ENCODE assay signal across 8 cellular contexts in the genomic region with DNA sequence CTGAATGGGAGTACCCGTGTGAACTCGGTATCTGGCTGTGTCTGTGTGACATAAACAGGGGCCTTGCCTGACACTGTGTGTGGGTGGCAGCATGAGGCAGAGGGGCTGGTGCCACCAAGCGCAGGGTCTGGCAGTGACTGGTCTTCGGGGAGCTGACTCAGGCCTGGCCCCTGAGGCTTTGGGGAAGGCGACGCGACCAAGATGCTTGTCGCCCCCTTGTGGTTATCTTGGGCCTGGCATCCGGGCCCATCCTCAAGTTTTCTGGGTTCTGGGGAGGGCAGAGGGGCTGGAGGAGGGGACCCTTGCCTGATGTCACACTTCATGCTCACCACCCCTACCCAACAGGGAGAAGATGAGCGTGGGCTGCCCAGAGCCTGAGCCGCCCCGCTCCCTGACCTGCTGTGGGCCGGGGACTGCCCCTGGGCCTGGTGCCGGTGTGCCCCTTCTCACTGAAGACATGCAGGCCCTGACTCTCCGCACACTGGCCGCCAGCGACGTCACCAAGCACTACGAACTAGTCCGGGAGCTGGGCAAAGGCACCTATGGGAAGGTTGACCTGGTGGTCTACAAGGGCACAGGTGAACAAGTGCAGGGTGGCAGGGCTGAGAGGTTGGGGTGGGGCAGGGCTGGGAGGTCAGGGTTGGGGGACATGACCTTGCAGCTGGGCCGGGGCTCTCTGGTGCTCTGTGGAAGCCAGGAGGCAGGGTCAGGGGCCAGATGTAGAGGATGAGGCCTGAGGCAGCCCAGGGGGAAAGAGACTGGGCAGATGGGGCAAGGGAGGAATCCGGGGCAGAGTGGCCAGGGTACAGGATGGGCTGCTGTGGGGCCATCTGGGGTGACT. TPM values are rescaled to one million over a fixed set of nuclear protein-coding genes. Genes with fewer than 3 reads are reported as not detected.
A peak's percentile ranks its signal among the peaks of the same experiment; 100 is the strongest.
DNase-seq lines count a peak whose midpoint lies in the region; ATAC-seq and TF ChIP-seq lines count a peak whose summit lies in the region.

No MANE protein-coding gene starts in this region.

- DNase-seq in NCI-H510A treated with DMSO at 0.1 percent for 48 hours (lab: John Stamatoyannopoulos, UW) (peak; percentile 13), NCI-H510A (lab: John Stamatoyannopoulos, UW) (no peak), NOMO-1 (lab: John Stamatoyannopoulos, UW; ENCODE audit: unreplicated experiment in 2 of 2) (peak; percentile 31 to 35), activated T-cell treated with anti-CD3 and anti-CD28 coated beads for 24 hours (ENCODE audit: low read depth) (peak; percentile 67), superior temporal gyrus (ENCODE audit: extremely low spot score) (peak; percentile 70), NCI-H2107 treated with DMSO at 0.1 percent for 48 hours (lab: John Stamatoyannopoulos, UW; ENCODE audit: unreplicated experiment) (no peak)

- H3K4me1 ChIP-seq in neutrophil (ENCODE audit: control insufficient read depth in 1 of 2, insufficient read depth in 1 of 2, low read depth in 1 of 2, low read length in 1 of 2): no peaks in the 10 kb centered on the region

- no peaks in the 10 kb centered on the region for H3K36me3 ChIP-seq in neutrophil

- no peaks in the 10 kb centered on the region for H3K9me3 ChIP-seq in neutrophil

- no peaks in the 10 kb centered on the region for H3K27me3 ChIP-seq in neutrophil

- H3K4me3 ChIP-seq in neutrophil (ENCODE audit: low read depth in 1 of 2, low read length in 1 of 2): no peak overlapping the region

- peak; percentile 50 for ATAC-seq in esophagus mucosa

- peak; percentile 68 for TF ChIP-seq CTCF in neutrophil (IDR thresholded peaks at IDR 0.05)

- no peak overlapping the region for H3K27ac ChIP-seq in neutrophil

RNA-seq across cellular contexts. Expression of a gene that starts 24.9 kb away (rescaled TPM):
- total RNA-seq in esophagus mucosa: 0.52 TPM

RNA-seq across cellular contexts. Expression of a gene that starts 46.0 kb away (rescaled TPM):
- total RNA-seq in esophagus mucosa: 1.00 TPM

Comparison
In these comparisons a context has a peak if more than half of its experiments do, and no peak if none do; other contexts are left out.
1. DNase-seq: peak in NCI-H510A treated with DMSO at 0.1 percent for 48 hours (single experiment), NOMO-1 (2 of 2), activated T-cell treated with anti-CD3 and anti-CD28 coated beads for 24 hours (single experiment) and superior temporal gyrus (single experiment); none in NCI-H510A (single experiment) and NCI-H2107 treated with DMSO at 0.1 percent for 48 hours (single experiment).